Comparison of ENCODE assay signal across 15 cellular contexts in the genomic region with DNA sequence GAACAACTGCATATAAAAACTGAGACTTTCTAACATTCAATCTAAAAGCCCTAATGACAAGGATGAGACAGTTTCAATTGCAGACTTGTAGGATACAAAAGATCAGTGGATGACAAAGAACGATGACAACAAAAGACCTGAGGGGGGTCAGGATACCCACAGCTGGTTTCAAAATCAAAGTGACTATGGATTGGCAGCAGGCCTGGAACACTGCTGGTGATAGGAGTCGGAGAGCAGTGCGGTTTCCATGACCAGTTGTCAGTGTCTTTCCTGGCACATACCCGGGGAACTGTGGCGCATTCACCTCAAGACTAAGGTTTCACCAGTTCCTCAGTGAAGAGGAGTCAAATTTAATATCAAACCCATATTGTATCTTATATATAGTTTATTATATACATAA. TPM values are rescaled to one million over a fixed set of nuclear protein-coding genes. Genes with fewer than 3 reads are reported as not detected.
DNase-seq lines count a peak whose midpoint lies in the region; ATAC-seq lines count a peak whose summit lies in the region.
"Had no signal": no experiment of that assay in that cellular context is flagged by ENCODE, and none has a peak within 500 bp of the region (broad histone marks: within the 10 kb centered on the region; RNA-seq: fewer than 3 reads in every experiment).

No MANE protein-coding gene starts in this region.

- H3K9me3 ChIP-seq in right cardiac atrium (ENCODE audit: control insufficient read depth, low read length): no peaks in the 10 kb centered on the region
- H3K9me3 ChIP-seq: SJSA1 had no signal

- 49% methylated on average over 5 of the region's 5 CpGs for WGBS in right cardiac atrium

- H3K27me3 ChIP-seq in right cardiac atrium (ENCODE audit: control insufficient read depth, insufficient read depth): no peaks in the 10 kb centered on the region
- H3K27me3 ChIP-seq: SJSA1 had no signal

- H3K27ac ChIP-seq in right cardiac atrium (ENCODE audit: low read length): no peak overlapping the region
- H3K27ac ChIP-seq: RWPE1, SJSA1 had no signal

- ATAC-seq in right cardiac atrium (peak; percentile 80 to 84), HG03025 (IDR thresholded peaks at IDR 0.05; ENCODE audit: low FRiP score, unreplicated experiment) (no peak)
- ATAC-seq: GM23338, K562 had no signal

- peak; percentile 76 for DNase-seq in COR-L47 (lab: John Stamatoyannopoulos, UW)
- DNase-seq in NCI-H345 treated with DMSO at 0.1 percent for 48 hours (lab: John Stamatoyannopoulos, UW; ENCODE audit: unreplicated experiment): peak; percentile 28
- DNase-seq in dermis microvascular lymphatic vessel endothelial cell (ENCODE audit: low read depth in 2 of 2): peak; percentile 19 to 85
- DNase-seq in right cardiac atrium: peak in 2 of 3 donors; percentile 38 to 61
- no peak for DNase-seq in AG08395 (ENCODE audit: low spot score)
- DNase-seq in activated CD4-positive, alpha-beta T cell treated with anti-CD3 and anti-CD28 coated beads, Interleukin-2, amount 50 U/mL, for 1 hour: no peak
- DNase-seq: NCI-H1436 treated with DMSO at 0.1 percent for 48 hours; NCI-H2029 treated with DMSO at 0.1 percent for 48 hours; NCI-H524 treated with DMSO at 0.1 percent for 48 hours; NK-92 treated with Interleukin-12 subunit alpha and Interleukin-12 subunit beta, amount 100 ng/mL, for 24 hours had no signal

- intact Hi-C loops in right cardiac atrium (cut with DNase I): no loop called here

- H3K4me3 ChIP-seq in right cardiac atrium (ENCODE audit: low read length): no peak overlapping the region
- H3K4me3 ChIP-seq: GM23338, K562, SJSA1 had no signal

- no peaks in the 10 kb centered on the region for H3K4me1 ChIP-seq in right cardiac atrium (ENCODE audit: control insufficient read depth, insufficient read depth, low read length)
- H3K4me1 ChIP-seq: SJSA1 had no signal

RNA-seq across cellular contexts. Expression of a gene that starts 42.0 kb away (rescaled TPM):
- 4.0 and 14.5 TPM in 2 replicates for total RNA-seq in dermis microvascular lymphatic vessel endothelial cell
- 10 to 100 TPM in 3 of 4 donors, 1 to 10 TPM in 1; 9.5 to 13.3 (median 10.9) TPM for total RNA-seq in right cardiac atrium
- polyA plus RNA-seq in right cardiac atrium: 7.4 TPM

RNA-seq across cellular contexts. Expression of a gene that starts 58.7 kb away (rescaled TPM):
- total RNA-seq in dermis microvascular lymphatic vessel endothelial cell (under 0.01 TPM in 2 replicates), right cardiac atrium (under 1 TPM; 0.08 to 0.18 (median 0.10) TPM)
- polyA plus RNA-seq in right cardiac atrium: 0.07 TPM
- total RNA-seq: GM23338, K562, SJSA1 had no signal
- polyA plus RNA-seq: K562 had no signal

Comparison
In these comparisons a context has a peak if more than half of its experiments do, and no peak if none do; other contexts are left out.
1. DNase-seq: peak in COR-L47 (single experiment), NCI-H345 treated with DMSO at 0.1 percent for 48 hours (single experiment), dermis microvascular lymphatic vessel endothelial cell (2 of 2) and right cardiac atrium (2 of 3); none in AG08395 (single experiment) and activated CD4-positive, alpha-beta T cell treated with anti-CD3 and anti-CD28 coated beads, Interleukin-2, amount 50 U/mL, for 1 hour (single experiment).